In genomic region chr15:60557157-60557556, GRCh38 we compare ENCODE assay signal across 1 cellular context.
TF ChIP-seq lines count a peak whose summit lies in the region.

No MANE protein-coding gene starts in this region.

TF ChIP-seq in GM12878, 131 proteins besides CTCF, POLR2A, EP300 and RAD21 (continued from another document):
- TF ChIP-seq CUX1 (IDR thresholded peaks at IDR 0.05; ENCODE audit: insufficient replicate concordance, low read depth, low read length) (no peak), SUZ12 (IDR thresholded peaks at IDR 0.05; ENCODE audit: unreplicated experiment) (no peak), NFIC (IDR thresholded peaks at IDR 0.05; ENCODE audit: low read depth, low read length) (peak; percentile 61; the same call in 1 of the 2 replicates), SREBF2 (IDR thresholded peaks at IDR 0.05; ENCODE audit: low read length) (no peak), CREM (IDR thresholded peaks at IDR 0.05; ENCODE audit: low read depth) (0 out of 2 replicates have a peak, but pooled peaks have one; percentile 37), STAT1 (conservative IDR thresholded peaks at IDR 0.05) (no peak), LARP7 (IDR thresholded peaks at IDR 0.05) (no peak), SMC3 (IDR thresholded peaks at IDR 0.05; ENCODE audit: borderline replicate concordance, low read length) (no peak), ATF2 (IDR thresholded peaks at IDR 0.05; ENCODE audit: low read length) (0 out of 2 replicates have a peak, but pooled peaks have one; percentile 16), FOXM1 (IDR thresholded peaks at IDR 0.05; ENCODE audit: low read depth, low read length) (peak; percentile 42; the same call in 1 of the 2 replicates), EED (IDR thresholded peaks at IDR 0.05; ENCODE audit: low read depth) (0 out of 2 replicates have a peak, but pooled peaks have one; percentile 33)
TF ChIP-seq in GM12878: peak in this region for 10.
